Comparison of ENCODE assay signal across 14 cellular contexts in genomic region chr2:64930159-64930558, GRCh38. TPM values are rescaled to one million over a fixed set of nuclear protein-coding genes. Genes with fewer than 3 reads are reported as not detected.
A peak's percentile ranks its signal among the peaks of the same experiment; 100 is the strongest.
DNase-seq lines count a peak whose midpoint lies in the region; ATAC-seq, FAIRE-seq and TF ChIP-seq lines count a peak whose summit lies in the region.
"Had no signal": no experiment of that assay in that cellular context is flagged by ENCODE, and none has a peak within 500 bp of the region (broad histone marks: within the 10 kb centered on the region; RNA-seq: fewer than 3 reads in every experiment).

No MANE protein-coding gene starts in this region.

- DNase-seq in GM12865 (ENCODE audit: low read depth) (no peak), Karpas-422 (peak; percentile 60), GM12878 (ENCODE audit: low read depth, low spot score) (no peak), AG20443 (ENCODE audit: low spot score) (no peak), GM12891 (ENCODE audit: insufficient read length, low spot score) (no peak), aorta (no peak)
- DNase-seq: DMS79 treated with DMSO at 0.1 percent for 48 hours, H9, NCI-H2081 treated with DMSO at 0.1 percent for 48 hours, NCI-H510A, T-helper 2 cell had no signal

- H3K27me3 ChIP-seq in Karpas-422 (ENCODE audit: low read length): no peaks in the 10 kb centered on the region
- no peaks in the 10 kb centered on the region for H3K27me3 ChIP-seq in GM12878 (replicated peaks in 1 of 2; ENCODE audit: control insufficient read depth in 2 of 2, insufficient read depth in 2 of 2, low read length in 1 of 2)
- no peaks in the 10 kb centered on the region for H3K27me3 ChIP-seq in aorta (ENCODE audit: control insufficient read depth in 1 of 2, insufficient read depth in 2 of 2, low read length in 1 of 2)

- H3K4me3 ChIP-seq in GM12865 (ENCODE audit: low read depth, low read length): peak overlapping the region; percentile 95
- H3K4me3 ChIP-seq in Karpas-422 (ENCODE audit: low read length): peak overlapping the region; percentile 65
- H3K4me3 ChIP-seq in GM12878: peak overlapping the region; percentile 96
- H3K4me3 ChIP-seq in aorta (ENCODE audit: low read length in 2 of 2): no peak overlapping the region

- SMC1A ChIA-PET in GM12878 (lab: Charles Lee; ENCODE audit: uncharacterized antibody, unreplicated experiment): interaction anchor here (1.0 to 13.7 kb wide), 5 partner anchors 11 to 101 kb away, joined by 3 to 395 read pairs (median 17); no protein-coding TSS in a partner anchor

- H3K4me2 ChIP-seq in Karpas-422 (ENCODE audit: low read depth, low read length, poor library complexity, severe bottlenecking) (peak overlapping the region; percentile 69), GM12878 (ENCODE audit: control insufficient read depth, insufficient read depth) (peak overlapping the region; percentile 82)

- H3K9ac ChIP-seq in Karpas-422 (ENCODE audit: low read length) (peak overlapping the region; percentile 73; the same call in 1 of the 2 replicates), GM12878 (ENCODE audit: control insufficient read depth, insufficient read depth, low read length) (peak overlapping the region; percentile 97)

- in situ Hi-C loops in GM12878 (cut with MboI): loop anchor here (10.0 kb wide), 1 partner anchor 55 kb away; the partner anchor contains the start of gene SLC1A4

- H2AFZ ChIP-seq in Karpas-422 (ENCODE audit: low read length) (no peak overlapping the region), GM12878 (ENCODE audit: control insufficient read depth, low read depth, low read length) (no peak overlapping the region)

- intact Hi-C loops in GM12878 (cut with micrococcal nuclease; ENCODE audit: unreplicated experiment) (loop anchor here (5.0 to 10.0 kb wide), 5 partner anchors 102 to 465 kb away; partner anchors contain the start of genes ACTR2 and RAB1A), aorta (cut with DNase I) (no loop called here)

- H3K4me1 ChIP-seq in Karpas-422 (ENCODE audit: low read length): peaks cover 65% of the 10 kb centered on the region
- H3K4me1 ChIP-seq in GM12878 (ENCODE audit: control insufficient read depth, insufficient read depth, low read length): peaks cover 22% of the 10 kb centered on the region
- H3K4me1 ChIP-seq in aorta (ENCODE audit: control insufficient read depth in 1 of 2, insufficient read depth in 2 of 2, low read length in 2 of 2): no peaks in the 10 kb centered on the region

- 88% methylated on average over 1 of the region's 1 CpG for WGBS in GM12878 (ENCODE audit: insufficient coverage, insufficient replicate concordance, low lambda C conversion rate, missing lambda C conversion rate)
- WGBS in aorta, 2 donors: 67% methylated on average over 1 of the region's 1 CpG

- TF ChIP-seq POLR2A in GM12878 (IDR thresholded peaks at IDR 0.05; ENCODE audit: low read depth, low read length): no peak
- no peak for TF ChIP-seq POLR2A in GM12891 (IDR thresholded peaks at IDR 0.05; ENCODE audit: low read depth, low read length)

- TF ChIP-seq RAD21 in GM12878 (IDR thresholded peaks at IDR 0.05; ENCODE audit: insufficient read depth, low read depth, low read length): no peak

- peaks cover 58% of the 10 kb centered on the region for H3K79me2 ChIP-seq in Karpas-422 (ENCODE audit: low read length)
- peaks cover 91% of the 10 kb centered on the region for H3K79me2 ChIP-seq in GM12878 (ENCODE audit: control insufficient read depth, insufficient read depth, low read length)

- CTCF ChIA-PET in GM12878 (lab: Yijun Ruan, JAX): interaction anchor here (0.9 to 20.4 kb wide), 3 partner anchors 12 to 100 kb away, joined by 3 to 413 read pairs (median 3); no protein-coding TSS in a partner anchor

- TF ChIP-seq EP300 in GM12878 (IDR thresholded peaks at IDR 0.05; ENCODE audit: borderline replicate concordance in 1 of 2, control insufficient read depth in 1 of 2, low read depth in 2 of 2, low read length in 2 of 2): peak in 1 of 2 experiments; percentile 52; a peak in 1 of 4 replicates

- H3K9me2 ChIP-seq in Karpas-422 (replicated peaks; ENCODE audit: insufficient read depth, low read length): no peaks in the 10 kb centered on the region

- RAD21 ChIA-PET in GM12878 (lab: Charles Lee; ENCODE audit: unreplicated experiment): interaction anchor here (1.2 to 13.8 kb wide), 4 partner anchors 9 to 51 kb away, joined by 3 to 389 read pairs (median 42); no protein-coding TSS in a partner anchor

- no TSS peak for BruUV-seq in GM12878 (replicated peaks; lab: Mats Ljungman, UMichigan)

- no peaks in the 10 kb centered on the region for H4K20me1 ChIP-seq in Karpas-422 (ENCODE audit: insufficient read depth, low read depth, low read length)
- no peaks in the 10 kb centered on the region; the same call in 1 of the 2 replicates for H4K20me1 ChIP-seq in GM12878 (ENCODE audit: control insufficient read depth, insufficient read depth)

- POLR2A ChIA-PET in GM12878 (lab: Charles Lee): interaction anchor here (1.1 to 19.2 kb wide), 4 partner anchors 9 to 60 kb away, joined by 4 to 377 read pairs (median 98); partner anchors contain the start of gene SLC1A4

- H3K9me3 ChIP-seq in Karpas-422 (ENCODE audit: low read length): peaks cover 8% of the 10 kb centered on the region; the same call in 1 of the 2 replicates
- H3K9me3 ChIP-seq in GM12878 (replicated peaks; ENCODE audit: control insufficient read depth, insufficient read depth, low read length): peaks cover 26% of the 10 kb centered on the region
- H3K9me3 ChIP-seq in aorta (ENCODE audit: control insufficient read depth, low read length): no peaks in the 10 kb centered on the region

- ATAC-seq in GM12878 (no peak), HG03442 (IDR thresholded peaks at IDR 0.05; ENCODE audit: unreplicated experiment) (no peak), aorta (ENCODE audit: low FRiP score) (no peak)

- no peak for TF ChIP-seq CTCF in GM12865 (IDR thresholded peaks at IDR 0.05; ENCODE audit: insufficient read depth, low read depth, low read length, missing control alignments)
- no peak for TF ChIP-seq CTCF in GM12878 (IDR thresholded peaks at IDR 0.05 in 2 of 3, conservative IDR thresholded peaks at IDR 0.05 in 1 of 3; ENCODE audit: control insufficient read depth in 2 of 3, extremely low read depth in 1 of 3, insufficient read depth in 1 of 3, low read depth in 3 of 3, low read length in 3 of 3)

- FAIRE-seq in GM12878 (lab: Jason Lieb, UNC) (no peak), GM12891 (lab: Jason Lieb, UNC) (no peak)
- FAIRE-seq: HTR-8/SVneo had no signal

- H3K27ac ChIP-seq in Karpas-422 (ENCODE audit: low read length) (peak overlapping the region; percentile 93), GM12878 (ENCODE audit: control insufficient read depth, insufficient read depth) (peak overlapping the region; percentile 95), aorta (ENCODE audit: low read depth in 1 of 2, low read length in 2 of 2) (no peak overlapping the region)
- H3K27ac ChIP-seq: C4-2B had no signal

- H3K36me3 ChIP-seq in Karpas-422 (ENCODE audit: insufficient read depth, low read length): peaks cover 17% of the 10 kb centered on the region
- H3K36me3 ChIP-seq in GM12878 (ENCODE audit: control insufficient read depth in 2 of 2, insufficient read depth in 2 of 2, low read length in 1 of 2): peaks cover 6 to 7% of the 10 kb centered on the region in 2 experiments
- no peaks in the 10 kb centered on the region for H3K36me3 ChIP-seq in aorta (ENCODE audit: control insufficient read depth in 1 of 2, insufficient read depth in 2 of 2, low read length in 1 of 2)

TF ChIP-seq in GM12878, 131 proteins besides CTCF, POLR2A, EP300 and RAD21 (continues in another document):
- TF ChIP-seq BCL3 (IDR thresholded peaks at IDR 0.05; ENCODE audit: borderline replicate concordance, insufficient read depth, low read depth, low read length, poor library complexity, severe bottlenecking): peak; percentile 72

TF ChIP-seq in GM12891, 5 proteins besides CTCF, POLR2A, EP300 and RAD21:
- TF ChIP-seq POLR2AphosphoS5 (IDR thresholded peaks at IDR 0.05; ENCODE audit: low read depth, low read length) (no peak), POU2F2 (IDR thresholded peaks at IDR 0.05; ENCODE audit: low read depth, low read length) (no peak), PAX5 (IDR thresholded peaks at IDR 0.05; ENCODE audit: insufficient read depth, low read length, severe bottlenecking) (no peak), SPI1 (IDR thresholded peaks at IDR 0.05; ENCODE audit: low read depth, low read length) (no peak), TAF1 (IDR thresholded peaks at IDR 0.05; ENCODE audit: low read depth, low read length) (no peak)

RNA-seq across cellular contexts. Expression of gene SLC1A4, which starts 59.0 kb away (rescaled TPM):
- total RNA-seq in Karpas-422 (2014; rRNA removed; shearing (Covaris generic); ENCODE audit: low replicate concordance): 114 and 120 TPM in 2 replicates
- total RNA-seq in GM12878 (2013; cell fraction: nucleolus; rRNA removed): 16.4 and 16.7 TPM in 2 replicates
- total RNA-seq in GM12878 (2014; rRNA removed) (35.8 and 37.0 TPM in 2 replicates), GM12878 (2014; rRNA removed; fragmentation: Illumina TruSeq; extraction: Trizol) (23.2 and 23.8 TPM in 2 replicates), GM12878 (2021) (43.2 and 43.4 TPM in 2 replicates), aorta (10 to 100 TPM; 22.5 to 26.4 TPM)
- 24.9 TPM for polyA plus RNA-seq in GM12878 (2011; ENCODE audit: low read depth)
- polyA plus RNA-seq in GM12878 (2011; rRNA removed) (20.3 and 26.9 TPM in 2 replicates), GM12878 (2014; fragmentation: Illumina TruSeq; extraction: Trizol) (27.4 TPM in 2 replicates), GM12878 (2014; fragmentation: Nextera tagmentation; extraction: Ambion mirVana) (10 to 100 TPM; 10.8 to 13.9 TPM), GM12878 (2014; rRNA removed) (28.0 and 29.0 TPM in 2 replicates), GM12878 (2016; fragmentation: Nextera tagmentation; extraction: Ambion mirVana) (10 to 100 TPM; 32.6 to 37.2 TPM), aorta (10 to 100 TPM in 1 of 2 donors, 1 to 10 TPM in 1; 6.9 to 13.1 TPM)
- polyA plus RNA-seq in GM12878 (2011; cell fraction: cytosol; rRNA removed): 27.0 and 29.7 TPM in 2 replicates
- polyA plus RNA-seq in GM12878 (2011; cell fraction: nucleus; rRNA removed): 30.5 and 33.0 TPM in 2 replicates
- polyA plus RNA-seq in GM12878 (2012): 27.7 and 31.8 TPM in 2 replicates
- polyA minus RNA-seq in GM12878 (2011; rRNA and poly(A)+ RNA removed): 49.4 and 72.0 TPM in 2 replicates
- 22.5 and 26.3 TPM in 2 replicates for polyA minus RNA-seq in GM12878 (2011; cell fraction: cytosol; rRNA and poly(A)+ RNA removed)
- 12.0 and 23.5 TPM in 2 replicates for polyA minus RNA-seq in GM12878 (2011; cell fraction: nucleus; rRNA and poly(A)+ RNA removed)
- 25.7 TPM for polyA plus RNA-seq in GM12891 (2012; ENCODE audit: low read depth, missing spikeins)

Comparison
In these comparisons a context has a peak if more than half of its experiments do, and no peak if none do; other contexts are left out.
1. H3K4me3 ChIP-seq: peak in GM12865 (single experiment), Karpas-422 (single experiment) and GM12878 (single experiment); none in aorta (0 of 2).
2. H3K27ac ChIP-seq: peak in Karpas-422 (single experiment) and GM12878 (single experiment); none in aorta (0 of 2).